Comparison of ENCODE assay signal across 8 cellular contexts in genomic region chr5:472076-472655, GRCh38. TPM values are rescaled to one million over a fixed set of nuclear protein-coding genes. Genes with fewer than 3 reads are reported as not detected.
DNase-seq lines count a peak whose midpoint lies in the region; TF ChIP-seq lines count a peak whose summit lies in the region.

No MANE protein-coding gene starts in this region.

- no peak for TF ChIP-seq CTCF in HFF-Myc (IDR thresholded peaks at IDR 0.05; ENCODE audit: low read depth, low read length, missing control alignments)
- TF ChIP-seq CTCF in choroid plexus epithelial cell (conservative IDR thresholded peaks at IDR 0.05; ENCODE audit: low read depth, low read length): no peak

- WGBS in thymus: 26% methylated on average over 30 of the region's 30 CpGs

- H3K9me3 ChIP-seq in NT2/D1 (ENCODE audit: insufficient read depth, low read length): no peaks in the 10 kb centered on the region
- no peaks in the 10 kb centered on the region for H3K9me3 ChIP-seq in thymus (ENCODE audit: control insufficient read depth)

- H3K27me3 ChIP-seq in NT2/D1 (ENCODE audit: insufficient read depth, insufficient read length) (peaks cover 9% of the 10 kb centered on the region), thymus (ENCODE audit: control insufficient read depth, insufficient read depth) (peaks cover 24% of the 10 kb centered on the region)

- peak overlapping the region; percentile 54 for H3K27ac ChIP-seq in thymus (ENCODE audit: low read depth)

- DNase-seq in NCI-H1092 treated with DMSO at 0.1 percent for 48 hours (lab: John Stamatoyannopoulos, UW) (peak; percentile 25), NCI-H1092 (lab: John Stamatoyannopoulos, UW) (no peak), HFF-Myc (ENCODE audit: extremely low read depth, low read depth) (no peak), NT2/D1 (ENCODE audit: low read depth, low spot score) (no peak), choroid plexus epithelial cell (ENCODE audit: low read depth) (peak; percentile 18), medulla oblongata (ENCODE audit: extremely low spot score) (peak; percentile 12), NCI-H526 treated with DMSO at 0.1 percent for 48 hours (lab: John Stamatoyannopoulos, UW) (no peak)

- peak overlapping the region; percentile 92 for H3K9ac ChIP-seq in NT2/D1 (ENCODE audit: insufficient read length, low read depth)

- peak overlapping the region; percentile 85 for H3K4me3 ChIP-seq in HFF-Myc (replicated peaks; ENCODE audit: low read depth, low read length)
- H3K4me3 ChIP-seq in NT2/D1 (ENCODE audit: insufficient read length, low read depth): peak overlapping the region; percentile 67
- H3K4me3 ChIP-seq in choroid plexus epithelial cell (ENCODE audit: low read depth, low read length): peak overlapping the region; percentile 70
- H3K4me3 ChIP-seq in thymus (ENCODE audit: low read length): peak overlapping the region; percentile 87

- H3K36me3 ChIP-seq in NT2/D1 (ENCODE audit: insufficient read depth, insufficient read length, low read length): peaks cover 30% of the 10 kb centered on the region
- H3K36me3 ChIP-seq in thymus (ENCODE audit: control insufficient read depth, insufficient read depth): peaks cover 17% of the 10 kb centered on the region

- H3K4me1 ChIP-seq in NT2/D1 (ENCODE audit: insufficient read depth, insufficient read length): peaks cover 9% of the 10 kb centered on the region
- peaks cover 7% of the 10 kb centered on the region for H3K4me1 ChIP-seq in thymus (ENCODE audit: control insufficient read depth, insufficient read depth, low read length)

RNA-seq across cellular contexts. Expression of gene EXOC3, which starts 29.2 kb away (rescaled TPM):
- 60.0 TPM for polyA plus RNA-seq in thymus

RNA-seq across cellular contexts. Expression of gene SLC9A3, which starts 52.1 kb away (rescaled TPM):
- polyA plus RNA-seq in thymus: 1.9 TPM

Comparison
In these comparisons a context has a peak if more than half of its experiments do, and no peak if none do; other contexts are left out.
1. DNase-seq: peak in NCI-H1092 treated with DMSO at 0.1 percent for 48 hours (single experiment), choroid plexus epithelial cell (single experiment) and medulla oblongata (single experiment); none in NCI-H1092 (single experiment), HFF-Myc (single experiment), NT2/D1 (single experiment) and NCI-H526 treated with DMSO at 0.1 percent for 48 hours (single experiment).
2. Peak in every context shown above with its lines, with median percentiles within 50 percentile points of each other: H3K4me3 ChIP-seq.